Comparison of ENCODE assay signal across 23 cellular contexts in the genomic region with DNA sequence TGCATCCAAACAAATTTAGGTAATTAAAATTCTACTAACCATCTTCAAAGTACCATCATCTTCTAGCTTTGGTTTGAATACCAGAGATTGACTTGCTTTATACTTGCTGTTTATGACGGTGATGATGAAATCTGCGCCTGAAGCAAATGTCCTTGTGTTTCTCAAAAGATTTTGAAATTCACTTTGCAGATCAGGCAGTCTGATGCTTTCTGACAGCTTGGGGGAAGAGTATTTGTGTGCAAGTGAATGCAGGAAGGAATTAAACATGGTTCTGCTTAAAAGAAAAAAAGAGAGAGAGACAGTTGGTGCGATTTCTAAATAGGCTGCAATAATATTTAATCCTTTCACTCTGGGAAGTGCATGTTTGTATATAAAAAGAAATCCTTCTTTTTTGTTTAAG. TPM values are rescaled to one million over a fixed set of nuclear protein-coding genes. Genes with fewer than 3 reads are reported as not detected.
"Had no signal": no experiment of that assay in that cellular context is flagged by ENCODE, and none has a peak within 500 bp of the region (broad histone marks: within the 10 kb centered on the region; RNA-seq: fewer than 3 reads in every experiment).

No MANE protein-coding gene starts in this region.

- DNase-seq: activated B cell treated with CpG ODN at 0.5 μM for 24 hours; activated CD4-positive, alpha-beta T cell treated with anti-CD3 and anti-CD28 coated beads, Interleukin-2, amount 10 ng/mL, durations not matched to agents 24 days and 14 days; activated CD8-positive, alpha-beta memory T cell treated with anti-CD3 and anti-CD28 coated beads, Interleukin-2, amount 50 U/mL, for 48 hours; activated gamma-delta T cell; activated T-cell treated with anti-CD3 and anti-CD28 coated beads, Interleukin-2, amount 50 U/mL, for 72 hours; amygdala; body of pancreas; cerebellar nuclear complex; effector memory CD4-positive, alpha-beta T cell; left ventricle myocardium inferior; naive thymus-derived CD8-positive, alpha-beta T cell; nucleus accumbens; posterior cingulate gyrus; stimulated activated CD4-positive, alpha-beta T cell treated with anti-CD3 and anti-CD28 coated beads, Interleukin-15, amount 100 ng/mL, for 24 hours; stimulated activated CD4-positive, alpha-beta T cell treated with anti-CD3 and anti-CD28 coated beads, Interleukin-4, amount 100 ng/mL, for 1 hour; stimulated activated naive B cell treated with anti-CD40 and anti-IgM and Interleukin-4, amounts not matched to agents 10 μg/mL and 1 μg/mL and 100 μg/mL, for 72 hours; T-helper 17 cell; tibial artery had no signal

- H3K4me3 ChIP-seq: body of pancreas, left ventricle myocardium inferior, right atrium auricular region, skin epidermis, tibial artery, vagina had no signal

- H3K4me1 ChIP-seq: body of pancreas, left ventricle myocardium inferior, right atrium auricular region, tibial artery, vagina had no signal

- H3K9me3 ChIP-seq: body of pancreas, left ventricle myocardium inferior, right atrium auricular region, tibial artery, vagina had no signal

- ATAC-seq: activated T-cell treated with anti-CD3 and anti-CD28 coated beads, Interleukin-2, amount 50 U/mL, for 72 hours; body of pancreas; naive thymus-derived CD8-positive, alpha-beta T cell; stimulated activated naive B cell treated with anti-CD40 and anti-IgM and Interleukin-4, amounts not matched to agents 10 μg/mL and 1 μg/mL and 100 μg/mL, for 72 hours; T-helper 17 cell had no signal

- H3K27me3 ChIP-seq: body of pancreas, right atrium auricular region, tibial artery, vagina had no signal

- FAIRE-seq: keratinocyte, TTC549 had no signal

- H3K36me3 ChIP-seq: left ventricle myocardium inferior, right atrium auricular region, tibial artery, vagina had no signal

RNA-seq across cellular contexts. Expression of a gene that starts 29.6 kb away (rescaled TPM):
- polyA plus RNA-seq: naive thymus-derived CD8-positive, alpha-beta T cell had no signal
